28 cellular contexts compared by ENCODE assay signal in genomic region chr7:131956864-131957263, GRCh38.
DNase-seq lines count a peak whose midpoint lies in the region; ATAC-seq, FAIRE-seq and TF ChIP-seq lines count a peak whose summit lies in the region.
"Had no signal": no experiment of that assay in that cellular context is flagged by ENCODE, and none has a peak within 500 bp of the region (broad histone marks: within the 10 kb centered on the region; RNA-seq: fewer than 3 reads in every experiment).

No MANE protein-coding gene starts in this region.

- H3K27me3 ChIP-seq in K562 (ENCODE audit: control insufficient read depth in 2 of 2, insufficient read depth in 2 of 2, low read length in 2 of 2) (no peaks in the 10 kb centered on the region), H1 (replicated peaks in 1 of 4; ENCODE audit: control insufficient read depth in 3 of 4, extremely low read depth in 1 of 4, insufficient read depth in 3 of 4, low read length in 3 of 4) (no peaks in the 10 kb centered on the region), gastrocnemius medialis (no peaks in the 10 kb centered on the region)
- H3K27me3 ChIP-seq: BE2C, BLaER1 had no signal

- H3K4me2 ChIP-seq in K562 (ENCODE audit: insufficient read depth, low read length) (no peak overlapping the region), H1 (ENCODE audit: insufficient read depth in 1 of 2, low read depth in 2 of 2, low read length in 2 of 2) (no peak overlapping the region)
- H3K4me2 ChIP-seq: BLaER1 had no signal

- no TSS peak for BruUV-seq in K562 (replicated peaks; lab: Mats Ljungman, UMichigan)

- H3K9me1 ChIP-seq in K562 (ENCODE audit: control insufficient read depth, insufficient read depth, low read length) = no peaks in the 10 kb centered on the region

- H4K20me1 ChIP-seq in K562 (replicated peaks; ENCODE audit: control insufficient read depth, insufficient read depth, low read length) (0 out of 2 replicates have a peak, but pooled peaks cover 3% of the 10 kb centered on the region), H1 (replicated peaks in 1 of 2; ENCODE audit: control insufficient read depth in 1 of 2, insufficient read depth in 2 of 2, low read length in 2 of 2) (no peaks in the 10 kb centered on the region)
- H4K20me1 ChIP-seq: BLaER1 had no signal

- no peak overlapping the region for H3K14ac ChIP-seq in H1 (ENCODE audit: insufficient read length)

- H3K4me1 Mint-ChIP-seq in osteocyte (ENCODE audit: unreplicated experiment) = peaks cover 10% of the 10 kb centered on the region
- H3K4me1 Mint-ChIP-seq: CD14-positive monocyte; CD4-positive, alpha-beta memory T cell; CD4-positive, CD25-positive, alpha-beta regulatory T cell; CD8-positive, alpha-beta memory T cell had no signal

- H3K4me3 ChIP-seq in HEK293 (ENCODE audit: low read depth, low read length) = no peak overlapping the region
- no peak overlapping the region for H3K4me3 ChIP-seq in K562
- no peak overlapping the region for H3K4me3 ChIP-seq in H1 (ENCODE audit: extremely low read depth in 1 of 4, insufficient read depth in 2 of 4, low read depth in 3 of 4, low read length in 4 of 4)
- H3K4me3 ChIP-seq in gastrocnemius medialis = no peak overlapping the region
- H3K4me3 ChIP-seq: BLaER1, GM12878 had no signal

- H4K8ac ChIP-seq in H1 (ENCODE audit: extremely low read depth, insufficient read depth, low read length) = no peak overlapping the region

- no peak overlapping the region for H3K4ac ChIP-seq in H1 (replicated peaks; ENCODE audit: insufficient read length, low read depth, low read length)

- in situ Hi-C loops in K562 (cut with MboI) = no loop called here
- in situ Hi-C loops in gastrocnemius medialis (cut with MboI; ENCODE audit: low sequenced_read_pairs in 4 of 4) = no loop called here

- H3K23me2 ChIP-seq in H1 (ENCODE audit: low read depth, low read length) = no peaks in the 10 kb centered on the region

- H2BK12ac ChIP-seq in H1 (ENCODE audit: low read depth, low read length) = no peak overlapping the region

- no peaks in the 10 kb centered on the region for H3K9me3 ChIP-seq in HEK293 (ENCODE audit: control insufficient read depth, insufficient read depth, low read depth, low read length)
- H3K9me3 ChIP-seq in K562 (replicated peaks; ENCODE audit: control insufficient read depth, insufficient read depth, low read depth, low read length) = no peaks in the 10 kb centered on the region
- no peaks in the 10 kb centered on the region; a peak in 1 of 4 replicates for H3K9me3 ChIP-seq in H1 (ENCODE audit: insufficient read depth in 2 of 2, low read depth in 1 of 2, low read length in 1 of 2)
- no peaks in the 10 kb centered on the region for H3K9me3 ChIP-seq in gastrocnemius medialis
- H3K9me3 ChIP-seq: BE2C, BLaER1 had no signal

- no peak for FAIRE-seq in K562 (lab: Jason Lieb, UNC)
- no peak for FAIRE-seq in H1 (lab: Jason Lieb, UNC)
- FAIRE-seq: A204.1, GM12878, GM12892, GM18507, GM19239 had no signal

- POLR2A ChIA-PET in HEK293 (lab: Yijun Ruan, JAX) = no interaction called here
- POLR2A ChIA-PET in K562 (lab: Yijun Ruan, JAX) = interaction anchor here (0.7 to 1.1 kb wide), 2 partner anchors 10 to 13 kb away, joined by 3 to 6 read pairs; no protein-coding TSS in a partner anchor
- POLR2A ChIA-PET in H1 (lab: Charles Lee; ENCODE audit: partially characterized antibody) = no interaction called here

- TF ChIP-seq CTCF in HEK293 (tag by site-specific recombination; IDR thresholded peaks at IDR 0.05) (no peak), K562 (IDR thresholded peaks at IDR 0.05 in 2 of 3, conservative IDR thresholded peaks at IDR 0.05 in 1 of 3; ENCODE audit: insufficient read depth in 2 of 3, low read depth in 1 of 3, low read length in 3 of 3) (no peak), H1 (IDR thresholded peaks at IDR 0.05; ENCODE audit: control extremely low read depth in 1 of 3, insufficient read depth in 1 of 3, low read depth in 1 of 3, low read length in 3 of 3) (no peak), osteocyte (IDR thresholded peaks at IDR 0.05) (no peak), gastrocnemius medialis (IDR thresholded peaks at IDR 0.05 in 4 of 5, conservative IDR thresholded peaks at IDR 0.05 in 1 of 5) (no peak)

- no peak overlapping the region for H3K27ac Mint-ChIP-seq in osteocyte (ENCODE audit: unreplicated experiment)
- H3K27ac Mint-ChIP-seq: CD14-positive monocyte; CD4-positive, alpha-beta memory T cell; CD4-positive, CD25-positive, alpha-beta regulatory T cell; CD8-positive, alpha-beta memory T cell had no signal

- H3K27ac ChIP-seq in HEK293 (ENCODE audit: extremely low read depth, low read depth, low read length) (no peak overlapping the region), K562 (ENCODE audit: extremely low read depth, low read depth, low read length) (no peak overlapping the region), H1 (ENCODE audit: low read depth, low read length) (no peak overlapping the region), gastrocnemius medialis (no peak overlapping the region)
- H3K27ac ChIP-seq: BLaER1 had no signal

- no peaks in the 10 kb centered on the region for H3K36me3 ChIP-seq in HEK293 (ENCODE audit: control insufficient read depth in 2 of 2, insufficient read depth in 1 of 2, low read length in 2 of 2)
- H3K36me3 ChIP-seq in K562 (ENCODE audit: control insufficient read depth, insufficient read depth, low read length) = no peaks in the 10 kb centered on the region
- H3K36me3 ChIP-seq in H1 (ENCODE audit: control insufficient read depth in 2 of 4, insufficient read depth in 4 of 4, low read length in 3 of 4) = no peaks in the 10 kb centered on the region
- H3K36me3 ChIP-seq in gastrocnemius medialis = no peaks in the 10 kb centered on the region
- H3K36me3 ChIP-seq: BE2C, BLaER1 had no signal

- no peaks in the 10 kb centered on the region for H3K9me3 Mint-ChIP-seq in osteocyte (ENCODE audit: unreplicated experiment)

- H3K79me1 ChIP-seq in H1 (ENCODE audit: low read depth, low read length) = no peaks in the 10 kb centered on the region

- H2BK15ac ChIP-seq in H1 (ENCODE audit: low read length) = no peak overlapping the region

- H3K23ac ChIP-seq in H1 (ENCODE audit: insufficient read length) = no peak overlapping the region

- no peak overlapping the region for H2AK5ac ChIP-seq in H1 (ENCODE audit: low read depth, low read length)

- H3K4me3 Mint-ChIP-seq in osteocyte (ENCODE audit: unreplicated experiment) = no peak overlapping the region
- H3K4me3 Mint-ChIP-seq: CD14-positive monocyte; CD4-positive, CD25-positive, alpha-beta regulatory T cell; CD8-positive, alpha-beta memory T cell had no signal

- H3K27me3 Mint-ChIP-seq in osteocyte (ENCODE audit: unreplicated experiment) = peaks cover 59% of the 10 kb centered on the region
- H3K27me3 Mint-ChIP-seq: CD4-positive, CD25-positive, alpha-beta regulatory T cell had no signal

- H4K5ac ChIP-seq in H1 (ENCODE audit: insufficient read length, low read depth, low read length) = no peak overlapping the region

- H3K9ac ChIP-seq in K562 (ENCODE audit: insufficient read depth in 1 of 2, low read depth in 2 of 2, low read length in 2 of 2) (no peak overlapping the region), H1 (replicated peaks in 1 of 4; ENCODE audit: extremely low read depth in 1 of 4, low read depth in 3 of 4, low read length in 3 of 4) (no peak overlapping the region)
- H3K9ac ChIP-seq: BLaER1 had no signal

- H2BK20ac ChIP-seq in H1 (ENCODE audit: low read length) = no peak overlapping the region

- no peaks in the 10 kb centered on the region for H3K36me3 Mint-ChIP-seq in osteocyte (ENCODE audit: unreplicated experiment)
- H3K36me3 Mint-ChIP-seq: CD14-positive monocyte; CD4-positive, alpha-beta memory T cell; CD4-positive, CD25-positive, alpha-beta regulatory T cell; CD8-positive, alpha-beta memory T cell had no signal

- H2AFZ ChIP-seq in K562 (ENCODE audit: low read depth, low read length) = no peak overlapping the region
- H2AFZ ChIP-seq in H1 (ENCODE audit: low read length) = no peak overlapping the region

- TF ChIP-seq RAD21 in K562 (CRISPR knock-in tag; conservative IDR thresholded peaks at IDR 0.05 in 1 of 2, IDR thresholded peaks at IDR 0.05 in 1 of 2) (no peak), H1 (IDR thresholded peaks at IDR 0.05 in 1 of 2, conservative IDR thresholded peaks at IDR 0.05 in 1 of 2; ENCODE audit: low read depth in 2 of 2, low read length in 2 of 2) (no peak)

- H3K18ac ChIP-seq in H1 (ENCODE audit: extremely low read depth, low read length) = no peak overlapping the region

- TF ChIP-seq EP300 in K562 (IDR thresholded peaks at IDR 0.05; ENCODE audit: low read length) (no peak), H1 (IDR thresholded peaks at IDR 0.05; ENCODE audit: borderline replicate concordance in 1 of 2, low read depth in 2 of 2, low read length in 2 of 2) (no peak)

- intact Hi-C loops in K562 (cut with micrococcal nuclease) (no loop called here), gastrocnemius medialis (cut with DNase I; ENCODE audit: low total_unique reads) (no loop called here), left cardiac atrium (cut with DNase I) (no loop called here)

- H3K4me1 ChIP-seq in HEK293 (ENCODE audit: control insufficient read depth, insufficient read depth, low read length) (no peaks in the 10 kb centered on the region), K562 (replicated peaks in 1 of 2; ENCODE audit: control insufficient read depth in 2 of 2, insufficient read depth in 2 of 2, low read length in 2 of 2) (no peaks in the 10 kb centered on the region), H1 (replicated peaks in 1 of 4; ENCODE audit: control insufficient read depth in 3 of 4, insufficient read depth in 4 of 4, low read length in 3 of 4) (peaks cover 0 to 8% (median 3%) of the 10 kb centered on the region in 4 experiments; a peak in 2 of 7 replicates), gastrocnemius medialis (peaks cover 0 to 8% of the 10 kb centered on the region in 2 donors)
- H3K4me1 ChIP-seq: BLaER1 had no signal

- no peak overlapping the region for H3K56ac ChIP-seq in H1 (replicated peaks; ENCODE audit: insufficient read length, low read depth, low read length)

- H2BK120ac ChIP-seq in H1 (replicated peaks; ENCODE audit: low read depth, low read length) = no peak overlapping the region

- no peak overlapping the region for H2BK5ac ChIP-seq in H1 (ENCODE audit: low read depth, low read length)

- TF ChIP-seq POLR2A in K562 (conservative IDR thresholded peaks at IDR 0.05) = no peak
- no peak for TF ChIP-seq POLR2A in H1 (IDR thresholded peaks at IDR 0.05; ENCODE audit: control extremely low read depth in 1 of 2, low read depth in 2 of 2, low read length in 2 of 2)
- TF ChIP-seq POLR2A in gastrocnemius medialis (IDR thresholded peaks at IDR 0.05) = no peak

- DNase-seq in K562 (ENCODE audit: extremely low read depth in 1 of 4, low spot score in 3 of 4) (no peak), H1 (ENCODE audit: low read depth in 1 of 2, low spot score in 2 of 2) (no peak), osteocyte (ENCODE audit: extremely low spot score, unreplicated experiment) (peak; percentile 7), NCI-H526 (lab: John Stamatoyannopoulos, UW) (no peak), gastrocnemius medialis (no peak), left cardiac atrium (no peak)
- DNase-seq: 8988T; BE2C; C1 segment of cervical spinal cord; CD4-positive, alpha-beta memory T cell; CD4-positive, CD25-positive, alpha-beta regulatory T cell; CD8-positive, alpha-beta memory T cell; COR-L47; DMS 273 treated with DMSO at 0.1 percent for 48 hours; DMS153; DMS53; DND-41; EL; GDM1 had no signal

- H3K79me2 ChIP-seq in K562 (ENCODE audit: control insufficient read depth, insufficient read depth, low read length) = no peaks in the 10 kb centered on the region
- no peaks in the 10 kb centered on the region for H3K79me2 ChIP-seq in H1 (ENCODE audit: control insufficient read depth in 1 of 2, insufficient read depth in 2 of 2, low read length in 2 of 2)

- no peak overlapping the region for H4K91ac ChIP-seq in H1 (replicated peaks; ENCODE audit: insufficient read length, low read length)

- CTCF ChIA-PET in HEK293 (lab: Yijun Ruan, JAX) (no interaction called here), K562 (lab: Yijun Ruan, JAX; ENCODE audit: low intra/inter-chr PET ratio) (no interaction called here), H1 (lab: Charles Lee; ENCODE audit: partially characterized antibody) (interaction anchor here (1.2 to 1.7 kb wide), 6 partner anchors 11 to 353 kb away, joined by 3 to 8 read pairs (median 4); no protein-coding TSS in a partner anchor)

- ATAC-seq in K562 (no peak), GM19397 (IDR thresholded peaks at IDR 0.05; ENCODE audit: unreplicated experiment) (no peak), gastrocnemius medialis (no peak), left cardiac atrium (no peak)
- ATAC-seq: GM12878 had no signal

- 0% methylated on average over 1 of the region's 1 CpG for WGBS in K562 (ENCODE audit: insufficient coverage, low coverage, missing lambda C conversion rate)
- WGBS in H1 (ENCODE audit: extremely low coverage in 1 of 2, insufficient coverage in 1 of 2, insufficient read length in 1 of 2, insufficient replicate concordance in 2 of 2, low coverage in 1 of 2, low lambda C conversion rate in 2 of 2, missing lambda C conversion rate in 1 of 2), 2 experiments = 91% methylated on average over 1 of the region's 1 CpG; no CpG with 5 or more reads in 1 of the 2 experiments

Comparison
In these comparisons a context has a peak if more than half of its experiments do, and no peak if none do; other contexts are left out.
1. Of the 44 proteins assayed by ChIP-seq in both K562 and HEK293: peak only in K562: none; only in HEK293: SETDB1; in both: none; in neither: 43.